8 cellular contexts compared by ENCODE assay signal in genomic region chr18:50559750-50560680, GRCh38. TPM values are rescaled to one million over a fixed set of nuclear protein-coding genes. Genes with fewer than 3 reads are reported as not detected.
A peak's percentile ranks its signal among the peaks of the same experiment; 100 is the strongest.
DNase-seq lines count a peak whose midpoint lies in the region; ATAC-seq and TF ChIP-seq lines count a peak whose summit lies in the region.

TSS of gene MAPK4 (plus strand) at chr18:50560087. CDS start at chr18:50663959, 103,872 bp downstream.

- peak within 1 kb of the TSS; percentile 3 for H3K9ac ChIP-seq in rectal smooth muscle tissue (ENCODE audit: low read length)

- CTCF ChIA-PET in CD8-positive, alpha-beta memory T cell (lab: Charles Lee) = no interaction called here

- POLR2A ChIA-PET in CD8-positive, alpha-beta memory T cell (lab: Charles Lee) = no interaction called here

- no peaks in the 10 kb centered on the region for H3K36me3 ChIP-seq in CD8-positive, alpha-beta memory T cell (ENCODE audit: insufficient read depth, low read length)
- no peaks in the 10 kb centered on the region for H3K36me3 ChIP-seq in rectal smooth muscle tissue (ENCODE audit: control insufficient read depth, insufficient read depth, low read length)

- H3K27ac Mint-ChIP-seq in CD8-positive, alpha-beta memory T cell = no peak within 1 kb of the TSS

- peaks cover 0 to 2% (median 0%) of the 10 kb centered on the region in 3 donors for H3K36me3 Mint-ChIP-seq in CD8-positive, alpha-beta memory T cell

- DNase-seq in CD8-positive, alpha-beta memory T cell = no peak
- DNase-seq in NCI-H146 treated with DMSO at 0.1 percent for 48 hours (lab: John Stamatoyannopoulos, UW; ENCODE audit: unreplicated experiment) = peak; percentile 61
- no peak for DNase-seq in astrocyte of the cerebellum (ENCODE audit: low read depth)
- peak in 28 of 51 donors; percentile 9 to 70 (median 39) for DNase-seq in hypothalamus (lab: John Stamatoyannopoulos, UW)

- H3K4me1 Mint-ChIP-seq in CD8-positive, alpha-beta memory T cell = peaks cover 8 to 13% (median 11%) of the 10 kb centered on the region in 3 donors

- in situ Hi-C loops in astrocyte of the cerebellum (cut with HindIII; ENCODE audit: low sequenced_read_pairs) = no loop called here

- no peak within 1 kb of the TSS for H3K4me3 ChIP-seq in CD8-positive, alpha-beta memory T cell (ENCODE audit: low read length)
- H3K4me3 ChIP-seq in astrocyte of the cerebellum (ENCODE audit: low read depth, low read length) = peak within 1 kb of the TSS; percentile 49
- H3K4me3 ChIP-seq in rectal smooth muscle tissue (ENCODE audit: low read length) = peak within 1 kb of the TSS; percentile 72

- H3K4me3 Mint-ChIP-seq in CD8-positive, alpha-beta memory T cell = peak within 1 kb of the TSS; percentile 18 to 76 (median 61)

- no peaks in the 10 kb centered on the region for H3K4me1 ChIP-seq in CD8-positive, alpha-beta memory T cell (ENCODE audit: insufficient read depth, low read length)
- H3K4me1 ChIP-seq in rectal smooth muscle tissue (ENCODE audit: control insufficient read depth, insufficient read depth, low read length) = peaks cover 5% of the 10 kb centered on the region

- H3K27ac ChIP-seq in CD8-positive, alpha-beta memory T cell (ENCODE audit: low read depth, low read length) = no peak within 1 kb of the TSS
- H3K27ac ChIP-seq in rectal smooth muscle tissue (ENCODE audit: low read depth, low read length) = peak within 1 kb of the TSS; percentile 74

- no peaks in the 10 kb centered on the region for H3K9me3 ChIP-seq in CD8-positive, alpha-beta memory T cell (ENCODE audit: low read length)

- H3K9me3 Mint-ChIP-seq in CD8-positive, alpha-beta memory T cell = peaks cover 6 to 17% (median 10%) of the 10 kb centered on the region in 5 donors

- TF ChIP-seq CTCF in astrocyte of the cerebellum (IDR thresholded peaks at IDR 0.05; ENCODE audit: low read depth, low read length, missing control alignments) = no peak

- ATAC-seq in GM19397 (IDR thresholded peaks at IDR 0.05; ENCODE audit: unreplicated experiment) (peak; percentile 50), HG02763 (IDR thresholded peaks at IDR 0.05; ENCODE audit: unreplicated experiment) (no peak), HG03571 (IDR thresholded peaks at IDR 0.05; ENCODE audit: unreplicated experiment) (no peak)

- H3K27me3 ChIP-seq in CD8-positive, alpha-beta memory T cell (ENCODE audit: insufficient read depth, low read length, poor library complexity, severe bottlenecking) = peaks cover 30% of the 10 kb centered on the region
- H3K27me3 ChIP-seq in rectal smooth muscle tissue (ENCODE audit: control insufficient read depth, insufficient read depth, low read length) = no peaks in the 10 kb centered on the region

- peaks cover 22 to 77% of the 10 kb centered on the region in 2 donors for H3K27me3 Mint-ChIP-seq in CD8-positive, alpha-beta memory T cell

RNA-seq across cellular contexts. Expression of gene MAPK4, which starts in this region (rescaled TPM):
- total RNA-seq in CD8-positive, alpha-beta memory T cell = not detected
- not detected for polyA plus RNA-seq in CD8-positive, alpha-beta memory T cell

Comparison
In these comparisons a context has a peak if more than half of its experiments do, and no peak if none do; other contexts are left out.
1. DNase-seq: peak in NCI-H146 treated with DMSO at 0.1 percent for 48 hours (single experiment) and hypothalamus (28 of 51); none in CD8-positive, alpha-beta memory T cell (0 of 5) and astrocyte of the cerebellum (single experiment).